4 cellular contexts compared by ENCODE assay signal in genomic region chr9:72684615-72685014, GRCh38.
TF ChIP-seq lines count a peak whose summit lies in the region.

No MANE protein-coding gene starts in this region.

TF ChIP-seq in HCT116, 20 proteins besides CTCF, POLR2A, EP300 and RAD21 (continues in another document):
- TF ChIP-seq SP1 (IDR thresholded peaks at IDR 0.05; ENCODE audit: low read depth) (no peak), FOSL1 (IDR thresholded peaks at IDR 0.05; ENCODE audit: low read depth) (no peak), ZNF274 (IDR thresholded peaks at IDR 0.05; ENCODE audit: low read depth, low read length) (no peak), CBX3 (IDR thresholded peaks at IDR 0.05; ENCODE audit: low read depth) (no peak), ELF1 (IDR thresholded peaks at IDR 0.05; ENCODE audit: borderline replicate concordance, low read depth) (no peak), CEBPB (IDR thresholded peaks at IDR 0.05; ENCODE audit: low read depth) (no peak), REST (IDR thresholded peaks at IDR 0.05; ENCODE audit: low read depth) (no peak), ZBTB33 (IDR thresholded peaks at IDR 0.05; ENCODE audit: extremely low read depth, insufficient replicate concordance, low read length) (no peak)

TF ChIP-seq in HEK293, 187 proteins besides CTCF, POLR2A, EP300 and RAD21:
- TF ChIP-seq YY1 (tag by site-specific recombination; IDR thresholded peaks at IDR 0.05) (no peak), ZSCAN4 (tag by site-specific recombination; IDR thresholded peaks at IDR 0.05) (no peak), ZNF112 (tag by site-specific recombination; IDR thresholded peaks at IDR 0.05) (no peak), ZNF146 (tag by site-specific recombination; IDR thresholded peaks at IDR 0.05) (no peak), TCF7L2 (IDR thresholded peaks at IDR 0.05; ENCODE audit: borderline replicate concordance, low read depth, low read length) (no peak), ZNF433 (tag by site-specific recombination; IDR thresholded peaks at IDR 0.05; ENCODE audit: low read depth) (no peak), SCRT1 (tag by site-specific recombination; IDR thresholded peaks at IDR 0.05; ENCODE audit: borderline replicate concordance) (peak; percentile 71; the same call in 1 of the 2 replicates), SCRT2 (tag by site-specific recombination; IDR thresholded peaks at IDR 0.05) (peak; percentile 66), ZNF2 (tag by site-specific recombination; IDR thresholded peaks at IDR 0.05) (no peak), ZNF23 (tag by site-specific recombination; IDR thresholded peaks at IDR 0.05; ENCODE audit: borderline replicate concordance) (no peak), ZNF664 (tag by site-specific recombination; IDR thresholded peaks at IDR 0.05) (no peak), HOXA7 (CRISPR knock-in tag; IDR thresholded peaks at IDR 0.05; ENCODE audit: borderline replicate concordance) (no peak), GLIS2 (tag by site-specific recombination; IDR thresholded peaks at IDR 0.05) (no peak)
TF ChIP-seq in HEK293: peak in this region for 2.

TF ChIP-seq in WTC11, 78 proteins besides CTCF, POLR2A, EP300 and RAD21 (continues in another document):
- TF ChIP-seq, protein P1, sequence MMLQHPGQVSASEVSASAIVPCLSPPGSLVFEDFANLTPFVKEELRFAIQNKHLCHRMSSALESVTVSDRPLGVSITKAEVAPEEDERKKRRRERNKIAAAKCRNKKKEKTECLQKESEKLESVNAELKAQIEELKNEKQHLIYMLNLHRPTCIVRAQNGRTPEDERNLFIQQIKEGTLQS (CRISPR knock-in tag; conservative IDR thresholded peaks at IDR 0.05), result no peak
- TF ChIP-seq ZNF232 (CRISPR knock-in tag; IDR thresholded peaks at IDR 0.05), result no peak
- TF ChIP-seq IRF2 (CRISPR knock-in tag; IDR thresholded peaks at IDR 0.05; ENCODE audit: borderline replicate concordance, low read depth), result no peak
- no peak for TF ChIP-seq PREB (CRISPR knock-in tag; IDR thresholded peaks at IDR 0.05; ENCODE audit: borderline replicate concordance)
- no peak for TF ChIP-seq TCF7 (CRISPR knock-in tag; IDR thresholded peaks at IDR 0.05; ENCODE audit: low read depth)
- TF ChIP-seq ZNF416 (CRISPR knock-in tag; IDR thresholded peaks at IDR 0.05), result no peak
- TF ChIP-seq, protein P2, sequence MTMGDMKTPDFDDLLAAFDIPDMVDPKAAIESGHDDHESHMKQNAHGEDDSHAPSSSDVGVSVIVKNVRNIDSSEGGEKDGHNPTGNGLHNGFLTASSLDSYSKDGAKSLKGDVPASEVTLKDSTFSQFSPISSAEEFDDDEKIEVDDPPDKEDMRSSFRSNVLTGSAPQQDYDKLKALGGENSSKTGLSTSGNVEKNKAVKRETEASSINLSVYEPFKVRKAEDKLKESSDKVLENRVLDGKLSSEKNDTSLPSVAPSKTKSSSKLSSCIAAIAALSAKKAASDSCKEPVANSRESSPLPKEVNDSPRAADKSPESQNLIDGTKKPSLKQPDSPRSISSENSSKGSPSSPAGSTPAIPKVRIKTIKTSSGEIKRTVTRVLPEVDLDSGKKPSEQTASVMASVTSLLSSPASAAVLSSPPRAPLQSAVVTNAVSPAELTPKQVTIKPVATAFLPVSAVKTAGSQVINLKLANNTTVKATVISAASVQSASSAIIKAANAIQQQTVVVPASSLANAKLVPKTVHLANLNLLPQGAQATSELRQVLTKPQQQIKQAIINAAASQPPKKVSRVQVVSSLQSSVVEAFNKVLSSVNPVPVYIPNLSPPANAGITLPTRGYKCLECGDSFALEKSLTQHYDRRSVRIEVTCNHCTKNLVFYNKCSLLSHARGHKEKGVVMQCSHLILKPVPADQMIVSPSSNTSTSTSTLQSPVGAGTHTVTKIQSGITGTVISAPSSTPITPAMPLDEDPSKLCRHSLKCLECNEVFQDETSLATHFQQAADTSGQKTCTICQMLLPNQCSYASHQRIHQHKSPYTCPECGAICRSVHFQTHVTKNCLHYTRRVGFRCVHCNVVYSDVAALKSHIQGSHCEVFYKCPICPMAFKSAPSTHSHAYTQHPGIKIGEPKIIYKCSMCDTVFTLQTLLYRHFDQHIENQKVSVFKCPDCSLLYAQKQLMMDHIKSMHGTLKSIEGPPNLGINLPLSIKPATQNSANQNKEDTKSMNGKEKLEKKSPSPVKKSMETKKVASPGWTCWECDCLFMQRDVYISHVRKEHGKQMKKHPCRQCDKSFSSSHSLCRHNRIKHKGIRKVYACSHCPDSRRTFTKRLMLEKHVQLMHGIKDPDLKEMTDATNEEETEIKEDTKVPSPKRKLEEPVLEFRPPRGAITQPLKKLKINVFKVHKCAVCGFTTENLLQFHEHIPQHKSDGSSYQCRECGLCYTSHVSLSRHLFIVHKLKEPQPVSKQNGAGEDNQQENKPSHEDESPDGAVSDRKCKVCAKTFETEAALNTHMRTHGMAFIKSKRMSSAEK (CRISPR knock-in tag; IDR thresholded peaks at IDR 0.05; ENCODE audit: borderline replicate concordance), result no peak
- TF ChIP-seq, protein P3, sequence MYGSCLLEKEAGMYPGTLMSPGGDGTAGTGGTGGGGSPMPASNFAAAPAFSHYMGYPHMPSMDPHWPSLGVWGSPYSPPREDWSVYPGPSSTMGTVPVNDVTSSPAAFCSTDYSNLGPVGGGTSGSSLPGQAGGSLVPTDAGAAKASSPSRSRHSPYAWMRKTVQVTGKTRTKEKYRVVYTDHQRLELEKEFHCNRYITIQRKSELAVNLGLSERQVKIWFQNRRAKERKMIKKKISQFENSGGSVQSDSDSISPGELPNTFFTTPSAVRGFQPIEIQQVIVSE (CRISPR knock-in tag; IDR thresholded peaks at IDR 0.05; ENCODE audit: borderline replicate concordance), result no peak
- TF ChIP-seq ATF6 (CRISPR knock-in tag; IDR thresholded peaks at IDR 0.05), result no peak

TF ChIP-seq in H1, 55 proteins besides CTCF, POLR2A, EP300 and RAD21:
- TF ChIP-seq NRF1 (IDR thresholded peaks at IDR 0.05; ENCODE audit: low read depth, low read length), result no peak
- TF ChIP-seq, protein P4, sequence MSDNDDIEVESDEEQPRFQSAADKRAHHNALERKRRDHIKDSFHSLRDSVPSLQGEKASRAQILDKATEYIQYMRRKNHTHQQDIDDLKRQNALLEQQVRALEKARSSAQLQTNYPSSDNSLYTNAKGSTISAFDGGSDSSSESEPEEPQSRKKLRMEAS (IDR thresholded peaks at IDR 0.05), result no peak
- TF ChIP-seq, protein P1 (IDR thresholded peaks at IDR 0.05; ENCODE audit: insufficient read depth, low read depth, low read length), result no peak
